Comparison of ENCODE assay signal across 26 cellular contexts in the genomic region with DNA sequence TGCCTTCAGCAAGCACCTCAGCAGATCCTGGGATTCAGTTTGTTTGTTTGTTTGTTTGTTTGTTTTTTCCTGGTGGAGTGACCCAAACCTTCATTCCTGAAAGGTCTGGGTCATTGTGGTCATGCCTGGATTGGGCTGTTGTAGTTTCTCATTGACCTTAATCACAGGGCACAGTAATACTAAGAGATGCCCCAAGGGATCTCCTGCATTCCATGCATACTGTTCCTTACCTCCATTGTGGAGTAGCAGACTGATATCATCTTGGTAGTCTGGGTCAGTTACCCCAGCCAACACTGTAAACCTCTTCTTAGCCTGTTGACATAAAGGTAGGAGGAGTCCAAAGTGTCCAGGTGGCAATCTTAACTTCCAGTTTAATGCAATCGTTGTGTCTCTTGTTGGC.
DNase-seq lines count a peak whose midpoint lies in the region; FAIRE-seq lines count a peak whose summit lies in the region.
"Had no signal": no experiment of that assay in that cellular context is flagged by ENCODE, and none has a peak within 500 bp of the region (broad histone marks: within the 10 kb centered on the region; RNA-seq: fewer than 3 reads in every experiment).

No MANE protein-coding gene starts in this region.

- H4K8ac ChIP-seq in neuronal stem cell (ENCODE audit: low read depth, low read length): no peak overlapping the region

- no peak overlapping the region for H3K4me2 ChIP-seq in neuronal stem cell (ENCODE audit: insufficient read depth, low read length, poor library complexity, severe bottlenecking)
- H3K4me2 ChIP-seq: A549; BLaER1 treated with 17β-estradiol and CSF1 and Interleukin-3, amounts not matched to agents 10 nM and 100 nM had no signal

- H3K4ac ChIP-seq in neuronal stem cell (ENCODE audit: low read length): no peak overlapping the region

- H3K9ac ChIP-seq in neuronal stem cell (ENCODE audit: low read depth, low read length, poor library complexity): no peak overlapping the region
- H3K9ac ChIP-seq: BLaER1 treated with 17β-estradiol and CSF1 and Interleukin-3, amounts not matched to agents 10 nM and 100 nM; GM23248 had no signal

- DNase-seq in Caki2 (ENCODE audit: low read depth) (peak; percentile 28), HTR-8/SVneo (ENCODE audit: insufficient read length, low spot score) (no peak), islet precursor cell (peak; percentile 78), neuronal stem cell (ENCODE audit: low spot score) (no peak), HAP-1 (ENCODE audit: low spot score in 2 of 2) (no peak), NAMALWA (ENCODE audit: low spot score) (no peak), medulla oblongata (ENCODE audit: extremely low spot score) (no peak)
- DNase-seq in activated CD4-positive, alpha-beta T cell treated with anti-CD3 and anti-CD28 coated beads, Interleukin-2, amount 10 ng/mL, durations not matched to agents 24 days and 14 days: no peak
- DNase-seq: 8988T; ACHN; AML-193; BE2C; Calu3; CD4-positive, alpha-beta T cell; CD8-positive, alpha-beta memory T cell; DMS53; DMS79 treated with DMSO at 0.1 percent for 48 hours; GM23248; H9; HFFc6 had no signal

- no peak overlapping the region for H3K27ac Mint-ChIP-seq in activated CD4-positive, alpha-beta T cell treated with anti-CD3 and anti-CD28 coated beads, Interleukin-2, amount 10 ng/mL, durations not matched to agents 24 days and 14 days
- H3K27ac Mint-ChIP-seq: CD14-positive monocyte; CD4-positive, alpha-beta T cell; CD8-positive, alpha-beta memory T cell; HFFc6 had no signal

- H3K4me1 Mint-ChIP-seq in activated CD4-positive, alpha-beta T cell treated with anti-CD3 and anti-CD28 coated beads, Interleukin-2, amount 10 ng/mL, durations not matched to agents 24 days and 14 days: no peaks in the 10 kb centered on the region
- H3K4me1 Mint-ChIP-seq: CD14-positive monocyte; CD8-positive, alpha-beta memory T cell had no signal

- H3K36me3 ChIP-seq in neuronal stem cell (replicated peaks in 1 of 2; ENCODE audit: control insufficient read depth in 2 of 2, insufficient read depth in 2 of 2, low read length in 2 of 2) (no peaks in the 10 kb centered on the region), HAP-1 (replicated peaks) (no peaks in the 10 kb centered on the region)
- H3K36me3 ChIP-seq: BE2C; BLaER1 treated with 17β-estradiol and CSF1 and Interleukin-3, amounts not matched to agents 10 nM and 100 nM had no signal

- H3K14ac ChIP-seq in neuronal stem cell (ENCODE audit: low read length): peak overlapping the region; percentile 56

- H3K79me1 ChIP-seq in neuronal stem cell (ENCODE audit: low read depth, low read length): no peaks in the 10 kb centered on the region

- H3K18ac ChIP-seq in neuronal stem cell (ENCODE audit: low read length): no peak overlapping the region

- FAIRE-seq in HTR-8/SVneo (lab: Jason Lieb, UNC): peak; percentile 26
- FAIRE-seq: A549, G401.6, GM12892, H1 had no signal

- H2BK120ac ChIP-seq in neuronal stem cell (ENCODE audit: low read depth, low read length): no peak overlapping the region

- no peak overlapping the region for H2BK12ac ChIP-seq in neuronal stem cell (ENCODE audit: low read length)

- H3K23ac ChIP-seq in neuronal stem cell (ENCODE audit: low read depth, low read length, poor library complexity): no peak overlapping the region

- no peak overlapping the region for H3K27ac ChIP-seq in neuronal stem cell (replicated peaks; ENCODE audit: low read length)
- H3K27ac ChIP-seq: A549; BLaER1 treated with 17β-estradiol and CSF1 and Interleukin-3, amounts not matched to agents 10 nM and 100 nM; GM23248 had no signal

- whole genome bisulfite sequencing in neuronal stem cell (ENCODE audit: extremely low coverage in 2 of 2, insufficient read length in 2 of 2, insufficient replicate concordance in 1 of 2), 2 donors: no CpG with 5 or more reads among the region's 1 CpG

- no peak overlapping the region for H2AFZ ChIP-seq in neuronal stem cell (ENCODE audit: low read length)
- H2AFZ ChIP-seq: GM23248 had no signal

- H3K4me1 ChIP-seq in neuronal stem cell (ENCODE audit: control insufficient read depth in 2 of 2, insufficient read depth in 1 of 2, low read depth in 1 of 2, low read length in 2 of 2) (no peaks in the 10 kb centered on the region), HAP-1 (no peaks in the 10 kb centered on the region)
- H3K4me1 ChIP-seq: A549; BE2C; BLaER1 treated with 17β-estradiol and CSF1 and Interleukin-3, amounts not matched to agents 10 nM and 100 nM had no signal

- no peaks in the 10 kb centered on the region for H3K27me3 Mint-ChIP-seq in activated CD4-positive, alpha-beta T cell treated with anti-CD3 and anti-CD28 coated beads, Interleukin-2, amount 10 ng/mL, durations not matched to agents 24 days and 14 days
- H3K27me3 Mint-ChIP-seq: CD4-positive, alpha-beta T cell; CD8-positive, alpha-beta memory T cell had no signal

- no peak overlapping the region for H2AK5ac ChIP-seq in neuronal stem cell (ENCODE audit: low read depth, low read length)

- in situ Hi-C loops in Caki2 (cut with HindIII; ENCODE audit: low pct_unique_long_range_greater_than_20kb, low sequenced_read_pairs) (no loop called here), HAP-1 (cut with MboI; ENCODE audit: low sequenced_read_pairs) (no loop called here)

- intact Hi-C loops in activated CD4-positive, alpha-beta T cell treated with anti-CD3 and anti-CD28 coated beads, Interleukin-2, amount 10 ng/mL, durations not matched to agents 24 days and 14 days (cut with micrococcal nuclease): no loop called here

- H3K4me3 ChIP-seq in neuronal stem cell (ENCODE audit: low read length in 2 of 2) (no peak overlapping the region), HAP-1 (no peak overlapping the region)
- H3K4me3 ChIP-seq: A549; BLaER1 treated with 17β-estradiol and CSF1 and Interleukin-3, amounts not matched to agents 10 nM and 100 nM; GM23248 had no signal

- no peaks in the 10 kb centered on the region for H3K9me3 ChIP-seq in neuronal stem cell (replicated peaks in 1 of 2; ENCODE audit: control insufficient read depth in 2 of 2, insufficient read depth in 1 of 2, low read depth in 1 of 2, low read length in 2 of 2)
- H3K9me3 ChIP-seq in HAP-1: no peaks in the 10 kb centered on the region
- H3K9me3 ChIP-seq: A549, BE2C had no signal

- H4K91ac ChIP-seq in neuronal stem cell (ENCODE audit: low read depth, low read length, poor library complexity): no peak overlapping the region

- no peaks in the 10 kb centered on the region for H3K27me3 ChIP-seq in neuronal stem cell (ENCODE audit: control insufficient read depth in 3 of 3, insufficient read depth in 3 of 3, low read depth in 1 of 3, low read length in 3 of 3)
- no peaks in the 10 kb centered on the region for H3K27me3 ChIP-seq in HAP-1 (ENCODE audit: low read depth)
- H3K27me3 ChIP-seq: BE2C; BLaER1 treated with 17β-estradiol and CSF1 and Interleukin-3, amounts not matched to agents 10 nM and 100 nM had no signal

- H2BK15ac ChIP-seq in neuronal stem cell (ENCODE audit: low read length): no peak overlapping the region

- H3K4me3 Mint-ChIP-seq in activated CD4-positive, alpha-beta T cell treated with anti-CD3 and anti-CD28 coated beads, Interleukin-2, amount 10 ng/mL, durations not matched to agents 24 days and 14 days: no peak overlapping the region
- H3K4me3 Mint-ChIP-seq: CD14-positive monocyte; CD4-positive, alpha-beta T cell; CD8-positive, alpha-beta memory T cell; H9; HFFc6 had no signal

- no peak overlapping the region for H2BK5ac ChIP-seq in neuronal stem cell (ENCODE audit: low read length)

- H3K36me3 Mint-ChIP-seq in activated CD4-positive, alpha-beta T cell treated with anti-CD3 and anti-CD28 coated beads, Interleukin-2, amount 10 ng/mL, durations not matched to agents 24 days and 14 days (ENCODE audit: low read depth): no peaks in the 10 kb centered on the region
- H3K36me3 Mint-ChIP-seq: CD14-positive monocyte; CD8-positive, alpha-beta memory T cell had no signal

- peaks cover 12% of the 10 kb centered on the region for H3K9me3 Mint-ChIP-seq in activated CD4-positive, alpha-beta T cell treated with anti-CD3 and anti-CD28 coated beads, Interleukin-2, amount 10 ng/mL, durations not matched to agents 24 days and 14 days

Comparison
In these comparisons a context has a peak if more than half of its experiments do, and no peak if none do; other contexts are left out.
1. DNase-seq: peak in Caki2 (single experiment) and islet precursor cell (single experiment); none in HTR-8/SVneo (single experiment), neuronal stem cell (single experiment), HAP-1 (0 of 2), NAMALWA (single experiment), activated CD4-positive, alpha-beta T cell treated with anti-CD3 and anti-CD28 coated beads, Interleukin-2, amount 10 ng/mL, durations not matched to agents 24 days and 14 days (single experiment) and medulla oblongata (single experiment).